ENCODE assay signal across 1 cellular context in the genomic region with DNA sequence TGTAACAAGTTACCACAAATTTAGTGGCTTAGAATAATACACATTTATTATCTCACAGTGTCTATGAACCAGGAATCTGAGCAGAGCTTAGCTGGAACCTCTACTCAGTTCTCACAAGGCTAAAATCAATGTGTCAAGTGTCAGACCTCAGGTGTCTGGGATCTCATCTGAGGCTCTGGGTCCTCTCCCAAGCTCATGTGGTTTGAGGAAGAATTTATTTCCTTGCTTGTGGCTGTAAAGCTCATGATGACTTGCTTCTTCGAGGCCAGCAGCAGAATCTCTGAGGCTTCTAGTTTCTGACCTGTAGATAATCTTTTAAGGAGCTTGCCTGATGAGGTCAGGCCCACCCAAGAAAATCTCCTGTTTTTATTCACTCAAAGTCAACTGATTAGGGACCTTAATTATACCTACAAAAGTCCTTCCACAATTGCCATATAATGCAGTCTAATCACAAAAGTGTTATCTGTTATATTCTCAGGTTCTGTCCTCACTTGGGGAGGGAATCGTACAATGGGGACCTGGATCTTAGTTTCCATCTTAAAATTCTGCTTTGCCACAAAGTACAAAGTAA.
TF ChIP-seq lines count a peak whose summit lies in the region.

No MANE protein-coding gene starts in this region.

TF ChIP-seq in GM23338, 12 proteins besides CTCF, POLR2A, EP300 and RAD21 (continued from another document):
- TF ChIP-seq, protein P1, sequence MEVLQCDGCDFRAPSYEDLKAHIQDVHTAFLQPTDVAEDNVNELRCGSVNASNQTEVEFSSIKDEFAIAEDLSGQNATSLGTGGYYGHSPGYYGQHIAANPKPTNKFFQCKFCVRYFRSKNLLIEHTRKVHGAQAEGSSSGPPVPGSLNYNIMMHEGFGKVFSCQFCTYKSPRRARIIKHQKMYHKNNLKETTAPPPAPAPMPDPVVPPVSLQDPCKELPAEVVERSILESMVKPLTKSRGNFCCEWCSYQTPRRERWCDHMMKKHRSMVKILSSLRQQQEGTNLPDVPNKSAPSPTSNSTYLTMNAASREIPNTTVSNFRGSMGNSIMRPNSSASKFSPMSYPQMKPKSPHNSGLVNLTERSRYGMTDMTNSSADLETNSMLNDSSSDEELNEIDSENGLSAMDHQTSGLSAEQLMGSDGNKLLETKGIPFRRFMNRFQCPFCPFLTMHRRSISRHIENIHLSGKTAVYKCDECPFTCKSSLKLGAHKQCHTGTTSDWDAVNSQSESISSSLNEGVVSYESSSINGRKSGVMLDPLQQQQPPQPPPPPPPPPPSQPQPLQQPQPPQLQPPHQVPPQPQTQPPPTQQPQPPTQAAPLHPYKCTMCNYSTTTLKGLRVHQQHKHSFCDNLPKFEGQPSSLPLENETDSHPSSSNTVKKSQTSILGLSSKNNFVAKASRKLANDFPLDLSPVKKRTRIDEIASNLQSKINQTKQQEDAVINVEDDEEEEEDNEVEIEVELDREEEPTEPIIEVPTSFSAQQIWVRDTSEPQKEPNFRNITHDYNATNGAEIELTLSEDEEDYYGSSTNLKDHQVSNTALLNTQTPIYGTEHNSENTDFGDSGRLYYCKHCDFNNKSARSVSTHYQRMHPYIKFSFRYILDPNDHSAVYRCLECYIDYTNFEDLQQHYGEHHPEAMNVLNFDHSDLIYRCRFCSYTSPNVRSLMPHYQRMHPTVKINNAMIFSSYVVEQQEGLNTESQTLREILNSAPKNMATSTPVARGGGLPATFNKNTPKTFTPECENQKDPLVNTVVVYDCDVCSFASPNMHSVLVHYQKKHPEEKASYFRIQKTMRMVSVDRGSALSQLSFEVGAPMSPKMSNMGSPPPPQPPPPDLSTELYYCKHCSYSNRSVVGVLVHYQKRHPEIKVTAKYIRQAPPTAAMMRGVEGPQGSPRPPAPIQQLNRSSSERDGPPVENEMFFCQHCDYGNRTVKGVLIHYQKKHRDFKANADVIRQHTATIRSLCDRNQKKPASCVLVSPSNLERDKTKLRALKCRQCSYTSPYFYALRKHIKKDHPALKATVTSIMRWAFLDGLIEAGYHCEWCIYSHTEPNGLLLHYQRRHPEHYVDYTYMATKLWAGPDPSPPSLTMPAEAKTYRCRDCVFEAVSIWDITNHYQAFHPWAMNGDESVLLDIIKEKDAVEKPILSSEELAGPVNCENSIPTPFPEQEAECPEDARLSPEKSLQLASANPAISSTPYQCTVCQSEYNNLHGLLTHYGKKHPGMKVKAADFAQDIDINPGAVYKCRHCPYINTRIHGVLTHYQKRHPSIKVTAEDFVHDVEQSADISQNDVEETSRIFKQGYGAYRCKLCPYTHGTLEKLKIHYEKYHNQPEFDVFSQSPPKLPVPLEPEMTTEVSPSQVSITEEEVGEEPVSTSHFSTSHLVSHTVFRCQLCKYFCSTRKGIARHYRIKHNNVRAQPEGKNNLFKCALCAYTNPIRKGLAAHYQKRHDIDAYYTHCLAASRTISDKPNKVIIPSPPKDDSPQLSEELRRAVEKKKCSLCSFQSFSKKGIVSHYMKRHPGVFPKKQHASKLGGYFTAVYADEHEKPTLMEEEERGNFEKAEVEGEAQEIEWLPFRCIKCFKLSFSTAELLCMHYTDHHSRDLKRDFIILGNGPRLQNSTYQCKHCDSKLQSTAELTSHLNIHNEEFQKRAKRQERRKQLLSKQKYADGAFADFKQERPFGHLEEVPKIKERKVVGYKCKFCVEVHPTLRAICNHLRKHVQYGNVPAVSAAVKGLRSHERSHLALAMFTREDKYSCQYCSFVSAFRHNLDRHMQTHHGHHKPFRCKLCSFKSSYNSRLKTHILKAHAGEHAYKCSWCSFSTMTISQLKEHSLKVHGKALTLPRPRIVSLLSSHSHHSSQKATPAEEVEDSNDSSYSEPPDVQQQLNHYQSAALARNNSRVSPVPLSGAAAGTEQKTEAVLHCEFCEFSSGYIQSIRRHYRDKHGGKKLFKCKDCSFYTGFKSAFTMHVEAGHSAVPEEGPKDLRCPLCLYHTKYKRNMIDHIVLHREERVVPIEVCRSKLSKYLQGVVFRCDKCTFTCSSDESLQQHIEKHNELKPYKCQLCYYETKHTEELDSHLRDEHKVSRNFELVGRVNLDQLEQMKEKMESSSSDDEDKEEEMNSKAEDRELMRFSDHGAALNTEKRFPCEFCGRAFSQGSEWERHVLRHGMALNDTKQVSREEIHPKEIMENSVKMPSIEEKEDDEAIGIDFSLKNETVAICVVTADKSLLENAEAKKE (CRISPR knock-in tag; IDR thresholded peaks at IDR 0.05) = no peak
- no peak for TF ChIP-seq STAT1 (IDR thresholded peaks at IDR 0.05; ENCODE audit: unreplicated experiment)
- no peak for TF ChIP-seq EZH2phosphoT487 (IDR thresholded peaks at IDR 0.05; ENCODE audit: unreplicated experiment)
- TF ChIP-seq EZH2 (IDR thresholded peaks at IDR 0.05; ENCODE audit: low read depth, unreplicated experiment) = no peak
- no peak for TF ChIP-seq ZNF331 (CRISPR knock-in tag; IDR thresholded peaks at IDR 0.05; ENCODE audit: low read depth)
- TF ChIP-seq JUNB (IDR thresholded peaks at IDR 0.05; ENCODE audit: unreplicated experiment) = no peak
- no peak for TF ChIP-seq CREB1 (CRISPR knock-in tag; IDR thresholded peaks at IDR 0.05; ENCODE audit: low read depth)
- TF ChIP-seq, protein P2, sequence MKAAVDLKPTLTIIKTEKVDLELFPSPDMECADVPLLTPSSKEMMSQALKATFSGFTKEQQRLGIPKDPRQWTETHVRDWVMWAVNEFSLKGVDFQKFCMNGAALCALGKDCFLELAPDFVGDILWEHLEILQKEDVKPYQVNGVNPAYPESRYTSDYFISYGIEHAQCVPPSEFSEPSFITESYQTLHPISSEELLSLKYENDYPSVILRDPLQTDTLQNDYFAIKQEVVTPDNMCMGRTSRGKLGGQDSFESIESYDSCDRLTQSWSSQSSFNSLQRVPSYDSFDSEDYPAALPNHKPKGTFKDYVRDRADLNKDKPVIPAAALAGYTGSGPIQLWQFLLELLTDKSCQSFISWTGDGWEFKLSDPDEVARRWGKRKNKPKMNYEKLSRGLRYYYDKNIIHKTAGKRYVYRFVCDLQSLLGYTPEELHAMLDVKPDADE (IDR thresholded peaks at IDR 0.05) = no peak
- TF ChIP-seq, protein P3, sequence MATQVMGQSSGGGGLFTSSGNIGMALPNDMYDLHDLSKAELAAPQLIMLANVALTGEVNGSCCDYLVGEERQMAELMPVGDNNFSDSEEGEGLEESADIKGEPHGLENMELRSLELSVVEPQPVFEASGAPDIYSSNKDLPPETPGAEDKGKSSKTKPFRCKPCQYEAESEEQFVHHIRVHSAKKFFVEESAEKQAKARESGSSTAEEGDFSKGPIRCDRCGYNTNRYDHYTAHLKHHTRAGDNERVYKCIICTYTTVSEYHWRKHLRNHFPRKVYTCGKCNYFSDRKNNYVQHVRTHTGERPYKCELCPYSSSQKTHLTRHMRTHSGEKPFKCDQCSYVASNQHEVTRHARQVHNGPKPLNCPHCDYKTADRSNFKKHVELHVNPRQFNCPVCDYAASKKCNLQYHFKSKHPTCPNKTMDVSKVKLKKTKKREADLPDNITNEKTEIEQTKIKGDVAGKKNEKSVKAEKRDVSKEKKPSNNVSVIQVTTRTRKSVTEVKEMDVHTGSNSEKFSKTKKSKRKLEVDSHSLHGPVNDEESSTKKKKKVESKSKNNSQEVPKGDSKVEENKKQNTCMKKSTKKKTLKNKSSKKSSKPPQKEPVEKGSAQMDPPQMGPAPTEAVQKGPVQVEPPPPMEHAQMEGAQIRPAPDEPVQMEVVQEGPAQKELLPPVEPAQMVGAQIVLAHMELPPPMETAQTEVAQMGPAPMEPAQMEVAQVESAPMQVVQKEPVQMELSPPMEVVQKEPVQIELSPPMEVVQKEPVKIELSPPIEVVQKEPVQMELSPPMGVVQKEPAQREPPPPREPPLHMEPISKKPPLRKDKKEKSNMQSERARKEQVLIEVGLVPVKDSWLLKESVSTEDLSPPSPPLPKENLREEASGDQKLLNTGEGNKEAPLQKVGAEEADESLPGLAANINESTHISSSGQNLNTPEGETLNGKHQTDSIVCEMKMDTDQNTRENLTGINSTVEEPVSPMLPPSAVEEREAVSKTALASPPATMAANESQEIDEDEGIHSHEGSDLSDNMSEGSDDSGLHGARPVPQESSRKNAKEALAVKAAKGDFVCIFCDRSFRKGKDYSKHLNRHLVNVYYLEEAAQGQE (IDR thresholded peaks at IDR 0.05; ENCODE audit: unreplicated experiment) = no peak
- no peak for TF ChIP-seq POLR2AphosphoS5 (IDR thresholded peaks at IDR 0.05; ENCODE audit: low read depth)
